Comparison of ENCODE assay signal across 8 cellular contexts in the genomic region with DNA sequence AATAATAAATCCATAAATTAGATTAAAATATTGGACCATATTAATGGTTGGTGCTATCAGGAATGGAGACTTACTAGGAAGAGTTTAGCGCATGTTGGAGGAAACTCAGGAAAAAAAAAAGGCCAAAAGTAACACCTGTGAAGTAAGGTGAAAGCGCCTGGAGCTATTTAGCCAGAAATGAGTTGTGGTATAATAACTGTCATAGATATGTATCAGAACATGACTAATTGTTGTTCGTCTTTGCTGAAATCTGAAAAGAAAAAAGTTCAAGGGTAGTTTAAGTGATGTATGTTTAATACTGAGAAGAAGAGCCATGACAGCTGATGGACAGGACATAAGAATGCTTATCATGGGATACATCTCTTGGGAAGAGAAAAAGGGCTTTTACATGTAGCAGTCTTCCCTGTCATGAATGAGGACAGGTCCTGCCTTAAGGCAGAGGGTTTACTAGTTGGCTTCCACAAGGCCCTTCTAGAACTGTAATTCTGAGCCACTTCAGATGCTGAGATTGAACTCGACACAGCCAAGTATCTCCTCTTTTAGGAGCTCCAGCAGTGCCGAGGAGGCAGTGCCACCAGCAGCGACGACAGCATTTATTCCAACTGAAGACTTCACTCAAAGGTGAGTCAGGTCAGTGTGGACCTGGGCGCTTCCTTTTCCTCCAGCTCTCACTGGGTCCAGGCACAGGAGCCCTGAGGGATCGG. TPM values are rescaled to one million over a fixed set of nuclear protein-coding genes. Genes with fewer than 3 reads are reported as not detected.
DNase-seq lines count a peak whose midpoint lies in the region; ATAC-seq, FAIRE-seq and TF ChIP-seq lines count a peak whose summit lies in the region.

No MANE protein-coding gene starts in this region.

- H3K27ac ChIP-seq in A549, result no peak overlapping the region
- H3K27ac ChIP-seq in SK-N-MC, result no peak overlapping the region
- H3K27ac ChIP-seq in spleen, result peak overlapping the region in 5 of 8 donors; percentile 15 to 74 (median 37)

- H3K4me2 ChIP-seq in A549, result peak overlapping the region; percentile 96

- H3K9ac ChIP-seq in SK-N-MC (ENCODE audit: insufficient read length), result no peak overlapping the region

- ATAC-seq in A549 (no peak; a peak in 3 of 6 replicates), GM19023 (IDR thresholded peaks at IDR 0.05; ENCODE audit: unreplicated experiment) (peak; percentile 1), GM18502 (IDR thresholded peaks at IDR 0.05; ENCODE audit: poor library complexity, unreplicated experiment) (no peak)

- no peak for FAIRE-seq in A549 (lab: Jason Lieb, UNC)

- intact Hi-C loops in spleen (cut with DNase I; ENCODE audit: low total_unique reads), result no loop called here

- TF ChIP-seq POLR2A in A549 (IDR thresholded peaks at IDR 0.05; ENCODE audit: low read length), result no peak
- no peak for TF ChIP-seq POLR2A in spleen (IDR thresholded peaks at IDR 0.05)

- TF ChIP-seq EP300 in A549 (IDR thresholded peaks at IDR 0.05), result no peak

- peaks cover 0 to 48% (median 13%) of the 10 kb centered on the region in 7 donors for H3K27me3 ChIP-seq in spleen (replicated peaks in 1 of 7)

- H3K36me3 ChIP-seq in SK-N-MC (ENCODE audit: insufficient read depth, low read length), result no peaks in the 10 kb centered on the region
- no peaks in the 10 kb centered on the region for H3K36me3 ChIP-seq in spleen

- peaks cover 6% of the 10 kb centered on the region; the same call in 1 of the 3 replicates for H3K4me1 ChIP-seq in A549
- peaks cover 0 to 34% (median 21%) of the 10 kb centered on the region in 6 donors for H3K4me1 ChIP-seq in spleen

- POLR2A ChIA-PET in A549 (lab: Yijun Ruan, JAX), result no interaction called here

- peak overlapping the region; percentile 56 for H3K4me3 ChIP-seq in A549
- H3K4me3 ChIP-seq in SK-N-MC, result peak overlapping the region; percentile 75
- H3K4me3 ChIP-seq in fibroblast of pulmonary artery (replicated peaks; ENCODE audit: low read depth, low read length), result peak overlapping the region; percentile 69
- H3K4me3 ChIP-seq in spleen, result peak overlapping the region; percentile 40 to 79 (median 52)

- DNase-seq in A549 (ENCODE audit: low read depth in 1 of 2, low spot score in 1 of 2), result no peak
- no peak for DNase-seq in SK-N-MC (ENCODE audit: low read depth, low spot score)
- no peak for DNase-seq in fibroblast of pulmonary artery (ENCODE audit: low read depth)
- no peak for DNase-seq in spleen
- DNase-seq in NCI-H1436 (lab: John Stamatoyannopoulos, UW), result no peak
- no peak for DNase-seq in NCI-H1105 treated with DMSO at 0.1 percent for 48 hours (lab: John Stamatoyannopoulos, UW)

- 50% methylated on average over 7 of the region's 9 CpGs for WGBS in A549 (ENCODE audit: missing lambda C conversion rate)
- WGBS in spleen, 5 donors, result 37 to 47% (median 38%) methylated on average over 7 to 9 of the region's 9 CpGs

- TF ChIP-seq RAD21 in A549 (conservative IDR thresholded peaks at IDR 0.05 in 1 of 2, IDR thresholded peaks at IDR 0.05 in 1 of 2), result no peak

- TF ChIP-seq CTCF in A549 (IDR thresholded peaks at IDR 0.05) (no peak), fibroblast of pulmonary artery (IDR thresholded peaks at IDR 0.05; ENCODE audit: low read length, missing control alignments) (no peak), spleen (IDR thresholded peaks at IDR 0.05 in 8 of 11, conservative IDR thresholded peaks at IDR 0.05 in 3 of 11) (no peak)

- CTCF ChIA-PET in A549 (lab: Yijun Ruan, JAX), result interaction anchor here (0.6 kb wide), 1 partner anchor 467 kb away, joined by 3 read pairs; no protein-coding TSS in a partner anchor

- no peaks in the 10 kb centered on the region for H3K9me3 ChIP-seq in A549
- no peaks in the 10 kb centered on the region for H3K9me3 ChIP-seq in SK-N-MC (ENCODE audit: low read depth, low read length)
- H3K9me3 ChIP-seq in spleen, result no peaks in the 10 kb centered on the region

TF ChIP-seq in A549, 52 proteins besides CTCF, POLR2A, EP300 and RAD21:
- TF ChIP-seq MAFK (IDR thresholded peaks at IDR 0.05; ENCODE audit: partially characterized antibody) (no peak), HEYL (CRISPR knock-in tag; IDR thresholded peaks at IDR 0.05) (no peak), KDM5A (IDR thresholded peaks at IDR 0.05) (no peak), ESRRA (IDR thresholded peaks at IDR 0.05; ENCODE audit: borderline replicate concordance, low read length) (no peak), NPAS2 (CRISPR knock-in tag; IDR thresholded peaks at IDR 0.05; ENCODE audit: borderline replicate concordance) (no peak), CEBPB (IDR thresholded peaks at IDR 0.05) (no peak), NFE2L2 (conservative IDR thresholded peaks at IDR 0.05; ENCODE audit: low read length) (no peak), KDM1A (IDR thresholded peaks at IDR 0.05; ENCODE audit: low read depth) (no peak)
- TF ChIP-seq, protein P1, sequence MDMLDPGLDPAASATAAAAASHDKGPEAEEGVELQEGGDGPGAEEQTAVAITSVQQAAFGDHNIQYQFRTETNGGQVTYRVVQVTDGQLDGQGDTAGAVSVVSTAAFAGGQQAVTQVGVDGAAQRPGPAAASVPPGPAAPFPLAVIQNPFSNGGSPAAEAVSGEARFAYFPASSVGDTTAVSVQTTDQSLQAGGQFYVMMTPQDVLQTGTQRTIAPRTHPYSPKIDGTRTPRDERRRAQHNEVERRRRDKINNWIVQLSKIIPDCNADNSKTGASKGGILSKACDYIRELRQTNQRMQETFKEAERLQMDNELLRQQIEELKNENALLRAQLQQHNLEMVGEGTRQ (IDR thresholded peaks at IDR 0.05), result no peak

RNA-seq across cellular contexts. Expression of gene CAMK4, which starts 0.9 kb away (rescaled TPM):
- polyA plus RNA-seq in A549 (2011; rRNA removed), result 0.01 TPM in 1 of 2 replicates, not detected in the other
- not detected in 2 replicates for polyA plus RNA-seq in A549 (2012; cell fraction: cytosol; rRNA removed)
- under 0.01 TPM in 1 of 2 replicates, not detected in the other for polyA plus RNA-seq in A549 (2012; cell fraction: nucleus; rRNA removed)
- 0.18 TPM in 1 of 3 replicates, not detected in the others for polyA plus RNA-seq in A549 (2017; fragmentation: RNase III; extraction: RNeasy Plus Mini Kit Qiagen cat#74134 plus additional on column Dnase treatment)
- 0.34 TPM in 1 of 2 replicates, not detected in the other for polyA minus RNA-seq in A549 (2011; rRNA and poly(A)+ RNA removed)
- total RNA-seq in spleen, result 10 to 100 TPM; 11.5 to 22.3 (median 16.4) TPM
- 1 to 10 TPM in 2 of 3 donors, under 1 TPM in 1; 0.90 to 1.6 (median 1.6) TPM for polyA plus RNA-seq in spleen

Comparison
In these comparisons a context has a peak if more than half of its experiments do, and no peak if none do; other contexts are left out.
1. H3K27ac ChIP-seq: peak in spleen (5 of 8); none in A549 (0 of 2) and SK-N-MC (single experiment).
2. Peak in every context shown above with its lines, with median percentiles within 50 percentile points of each other: H3K4me3 ChIP-seq.